Comparison of ENCODE assay signal across 1 cellular context in the genomic region with DNA sequence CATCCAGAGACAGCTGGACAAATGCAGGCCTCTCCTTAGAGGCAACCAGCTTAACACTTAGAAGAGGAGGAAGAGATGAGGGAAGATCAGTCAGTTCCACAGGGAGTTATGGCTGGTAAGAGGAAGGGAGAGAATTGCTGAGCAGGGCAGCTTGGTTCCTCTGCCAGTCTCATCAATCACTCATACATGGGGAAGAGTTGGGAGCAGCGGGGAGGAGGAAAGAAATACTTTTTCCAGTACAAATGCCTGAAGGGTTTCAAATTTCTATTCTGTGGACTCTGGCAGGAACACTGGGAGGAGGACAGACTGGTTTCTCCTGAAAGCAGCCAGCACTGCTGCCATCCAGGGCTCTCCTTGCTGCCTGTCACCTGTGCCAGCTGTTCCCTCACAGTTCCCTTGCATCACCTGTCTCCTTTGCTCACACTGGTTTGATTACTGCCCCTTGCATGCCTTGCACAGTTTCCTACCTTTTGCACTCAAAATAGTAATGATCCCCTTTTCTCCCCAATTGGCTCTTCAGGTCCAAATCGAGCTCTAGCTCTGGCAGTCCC.
TF ChIP-seq lines count a peak whose summit lies in the region.

No MANE protein-coding gene starts in this region.

TF ChIP-seq in IMR-90, 13 proteins besides CTCF, POLR2A, EP300 and RAD21 (continued from another document):
- no peak for TF ChIP-seq CHD1 (IDR thresholded peaks at IDR 0.05; ENCODE audit: low read depth, low read length)
- no peak for TF ChIP-seq MXI1 (IDR thresholded peaks at IDR 0.05; ENCODE audit: borderline replicate concordance, low read depth, low read length)
- no peak for TF ChIP-seq SMC3 (IDR thresholded peaks at IDR 0.05; ENCODE audit: low read depth, low read length)
- TF ChIP-seq RCOR1 (IDR thresholded peaks at IDR 0.05; ENCODE audit: insufficient replicate concordance, low read length): no peak
- no peak for TF ChIP-seq MAFK (IDR thresholded peaks at IDR 0.05; ENCODE audit: low read depth, low read length)
